ENCODE assay signal across 23 cellular contexts in the genomic region with DNA sequence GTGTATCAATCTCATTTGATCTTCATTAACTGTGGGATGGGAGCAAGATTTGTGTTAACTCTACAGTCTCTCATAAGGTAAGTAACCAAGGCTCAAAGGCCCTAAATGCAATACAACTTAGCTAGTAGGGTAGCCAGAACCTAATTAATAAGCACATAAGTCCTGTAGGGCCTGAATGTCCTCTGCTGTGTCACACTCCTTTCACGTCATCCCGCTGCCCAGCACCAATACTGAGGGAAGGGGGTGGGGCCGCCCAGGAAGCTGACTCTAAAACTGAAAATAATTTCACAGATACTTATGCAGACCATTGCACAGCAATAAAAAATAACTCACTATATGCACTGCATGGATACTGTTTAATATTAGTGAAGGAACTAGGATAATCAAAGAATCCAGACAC. TPM values are rescaled to one million over a fixed set of nuclear protein-coding genes. Genes with fewer than 3 reads are reported as not detected.
DNase-seq lines count a peak whose midpoint lies in the region; ATAC-seq and TF ChIP-seq lines count a peak whose summit lies in the region.
"Had no signal": no experiment of that assay in that cellular context is flagged by ENCODE, and none has a peak within 500 bp of the region (broad histone marks: within the 10 kb centered on the region; RNA-seq: fewer than 3 reads in every experiment).

No MANE protein-coding gene starts in this region.

- H3K36me3 ChIP-seq in muscle layer of colon (ENCODE audit: insufficient read depth, low read length) (peaks cover 12% of the 10 kb centered on the region), tibial artery (peaks cover 0 to 14% (median 5%) of the 10 kb centered on the region in 3 donors)
- H3K36me3 ChIP-seq: adrenal gland, brain microvascular endothelial cell, uterus had no signal

- H3K27me3 Mint-ChIP-seq in T-cell, result no peaks in the 10 kb centered on the region
- no peaks in the 10 kb centered on the region for H3K27me3 Mint-ChIP-seq in effector memory CD8-positive, alpha-beta T cell

- intact Hi-C loops in tibial artery (cut with DNase I; ENCODE audit: low total_unique reads), result no loop called here

- ATAC-seq in T-cell (replicated peaks in 1 of 4) (no peak), HG03354 (IDR thresholded peaks at IDR 0.05; ENCODE audit: poor library complexity, severe bottlenecking, unreplicated experiment) (no peak)
- ATAC-seq in effector memory CD8-positive, alpha-beta T cell (replicated peaks), result peak; percentile 41
- ATAC-seq: activated T-cell treated with anti-CD3 and anti-CD28 coated beads, Interleukin-2, amount 50 U/mL, for 72 hours; WTC11 had no signal

- H3K27ac ChIP-seq in muscle layer of colon (ENCODE audit: low read depth, low read length) (peak overlapping the region; percentile 19), tibial artery (peak overlapping the region; percentile 73 to 76)
- H3K27ac ChIP-seq: adrenal gland, brain microvascular endothelial cell, C4-2B, PC-9, psoas muscle had no signal

- no peak overlapping the region for H3K4me3 ChIP-seq in muscle layer of colon (ENCODE audit: low read depth in 1 of 2, low read length in 2 of 2)
- no peak overlapping the region for H3K4me3 ChIP-seq in tibial artery
- H3K4me3 ChIP-seq: adrenal gland, PC-9, psoas muscle, skin epidermis, uterus had no signal

- no peak overlapping the region for H3K4me3 Mint-ChIP-seq in T-cell
- no peak overlapping the region for H3K4me3 Mint-ChIP-seq in effector memory CD8-positive, alpha-beta T cell
- H3K4me3 Mint-ChIP-seq: activated naive CD4-positive, alpha-beta T cell treated with anti-CD3 and anti-CD28 coated beads for 36 hours; activated T-cell treated with anti-CD3 and anti-CD28 coated beads, Interleukin-2, amount 50 U/mL, for 72 hours; WTC11 had no signal

- POLR2A ChIA-PET in T-cell (lab: Charles Lee), result interaction anchor here in 1 of 2 donors (0.8 kb wide), 1 partner anchor 11 kb away, joined by 3 read pairs; no protein-coding TSS in a partner anchor

- peak overlapping the region; percentile 15 to 48 for H3K27ac Mint-ChIP-seq in T-cell
- peak overlapping the region; percentile 13 to 23 for H3K27ac Mint-ChIP-seq in effector memory CD8-positive, alpha-beta T cell
- H3K27ac Mint-ChIP-seq: activated naive CD4-positive, alpha-beta T cell treated with anti-CD3 and anti-CD28 coated beads for 36 hours had no signal

- H3K9ac ChIP-seq in muscle layer of colon (ENCODE audit: low read length), result peak overlapping the region; percentile 6

- H3K36me3 Mint-ChIP-seq in T-cell, result peaks cover 14% of the 10 kb centered on the region
- peaks cover 3% of the 10 kb centered on the region for H3K36me3 Mint-ChIP-seq in effector memory CD8-positive, alpha-beta T cell (ENCODE audit: insufficient read depth)

- H3K4me1 ChIP-seq in muscle layer of colon (ENCODE audit: insufficient read depth, low read length) (peaks cover 84% of the 10 kb centered on the region), tibial artery (peaks cover 0 to 98% (median 71%) of the 10 kb centered on the region in 4 donors)

- DNase-seq in T-cell, result no peak
- no peak for DNase-seq in effector memory CD8-positive, alpha-beta T cell
- peak; percentile 53 to 82 for DNase-seq in tibial artery
- no peak for DNase-seq in NCI-H2196 (lab: John Stamatoyannopoulos, UW; ENCODE audit: unreplicated experiment)
- DNase-seq in NCI-H1105 (lab: John Stamatoyannopoulos, UW), result no peak
- DNase-seq: activated CD4-positive, alpha-beta T cell treated with anti-CD3 and anti-CD28 coated beads, Interleukin-2, amount 50 U/mL, for 1 hour; activated naive CD4-positive, alpha-beta T cell treated with anti-CD3 and anti-CD28 coated beads for 36 hours; activated T-cell treated with anti-CD3 and anti-CD28 coated beads, Interleukin-2, amount 50 U/mL, for 72 hours; brain microvascular endothelial cell; NCI-H2171; NCI-H524 treated with DMSO at 0.1 percent for 48 hours; NK-92 treated with Interleukin-12 subunit alpha and Interleukin-12 subunit beta, amount 100 ng/mL, for 24 hours; PC-9; psoas muscle; SHP77 treated with DMSO at 0.1 percent for 48 hours; stimulated activated CD8-positive, alpha-beta memory T cell treated with anti-CD3 and anti-CD28 coated beads, Interleukin-4, amount 100 ng/mL, for 48 hours; uterus had no signal

- H3K9me3 ChIP-seq in muscle layer of colon (ENCODE audit: low read length) (no peaks in the 10 kb centered on the region), tibial artery (no peaks in the 10 kb centered on the region)
- H3K9me3 ChIP-seq: adrenal gland, psoas muscle, uterus had no signal

- TF ChIP-seq CTCF in tibial artery (IDR thresholded peaks at IDR 0.05), result no peak

- H3K4me1 Mint-ChIP-seq in T-cell, result peaks cover 79 to 84% (median 80%) of the 10 kb centered on the region in 3 donors
- H3K4me1 Mint-ChIP-seq in effector memory CD8-positive, alpha-beta T cell (ENCODE audit: low read depth in 2 of 2), result peaks cover 47 to 63% of the 10 kb centered on the region in 2 donors

- CTCF ChIA-PET in T-cell (lab: Charles Lee), result no interaction called here

- H3K27me3 ChIP-seq in muscle layer of colon (ENCODE audit: control insufficient read depth in 1 of 2, insufficient read depth in 2 of 2, low read length in 2 of 2), result no peaks in the 10 kb centered on the region
- no peaks in the 10 kb centered on the region for H3K27me3 ChIP-seq in tibial artery
- H3K27me3 ChIP-seq: adrenal gland, brain microvascular endothelial cell, uterus had no signal

- no peaks in the 10 kb centered on the region for H3K9me3 Mint-ChIP-seq in T-cell
- no peaks in the 10 kb centered on the region for H3K9me3 Mint-ChIP-seq in effector memory CD8-positive, alpha-beta T cell
- H3K9me3 Mint-ChIP-seq: activated naive CD4-positive, alpha-beta T cell treated with anti-CD3 and anti-CD28 coated beads for 36 hours; activated T-cell treated with anti-CD3 and anti-CD28 coated beads, Interleukin-2, amount 50 U/mL, for 72 hours; WTC11 had no signal

RNA-seq across cellular contexts. Expression of gene CCDC6, which starts 13.7 kb away (rescaled TPM):
- total RNA-seq in T-cell, result 10 to 100 TPM; 16.5 to 26.1 (median 20.1) TPM

Comparison
In these comparisons a context has a peak if more than half of its experiments do, and no peak if none do; other contexts are left out.
1. DNase-seq: peak in tibial artery (2 of 2); none in T-cell (0 of 34), effector memory CD8-positive, alpha-beta T cell (0 of 3), NCI-H2196 (single experiment) and NCI-H1105 (single experiment).